In genomic region chr3:161419555-161420333, GRCh38 we compare ENCODE assay signal across 19 cellular contexts. TPM values are rescaled to one million over a fixed set of nuclear protein-coding genes. Genes with fewer than 3 reads are reported as not detected.
DNase-seq lines count a peak whose midpoint lies in the region; ATAC-seq, FAIRE-seq and TF ChIP-seq lines count a peak whose summit lies in the region.
"Had no signal": no experiment of that assay in that cellular context is flagged by ENCODE, and none has a peak within 500 bp of the region (broad histone marks: within the 10 kb centered on the region; RNA-seq: fewer than 3 reads in every experiment).

No MANE protein-coding gene starts in this region.

- TF ChIP-seq RAD21 in H1 (IDR thresholded peaks at IDR 0.05 in 1 of 2, conservative IDR thresholded peaks at IDR 0.05 in 1 of 2; ENCODE audit: low read depth in 2 of 2, low read length in 2 of 2) = no peak

- peak overlapping the region; percentile 71 for H3K4ac ChIP-seq in H1 (replicated peaks; ENCODE audit: insufficient read length, low read depth, low read length)

- H4K20me1 ChIP-seq in GM23338 (replicated peaks; ENCODE audit: insufficient read depth) = no peaks in the 10 kb centered on the region
- H4K20me1 ChIP-seq in PC-3 (ENCODE audit: low read length) = no peaks in the 10 kb centered on the region
- no peaks in the 10 kb centered on the region for H4K20me1 ChIP-seq in H1 (replicated peaks in 1 of 2; ENCODE audit: control insufficient read depth in 1 of 2, insufficient read depth in 2 of 2, low read length in 2 of 2)

- H3K79me1 ChIP-seq in H1 (ENCODE audit: low read depth, low read length) = no peaks in the 10 kb centered on the region

- peaks cover 28% of the 10 kb centered on the region for H3K9me3 Mint-ChIP-seq in GM23338
- H3K9me3 Mint-ChIP-seq in stimulated activated memory B cell treated with anti-CD40 and anti-IgM and Interleukin-4, amounts not matched to agents 10 μg/mL and 1 μg/mL and 100 μg/mL, for 72 hours = peaks cover 5% of the 10 kb centered on the region
- H3K9me3 Mint-ChIP-seq: CD4-positive, alpha-beta T cell had no signal

- peak overlapping the region; percentile 32; the same call in 1 of the 2 replicates for H3K27ac Mint-ChIP-seq in GM23338
- no peak overlapping the region for H3K27ac Mint-ChIP-seq in stimulated activated memory B cell treated with anti-CD40 and anti-IgM and Interleukin-4, amounts not matched to agents 10 μg/mL and 1 μg/mL and 100 μg/mL, for 72 hours
- H3K27ac Mint-ChIP-seq: CD4-positive, alpha-beta T cell had no signal

- peak overlapping the region; percentile 38 for H2BK20ac ChIP-seq in H1 (ENCODE audit: low read length)

- H3K27me3 ChIP-seq in GM23338 (ENCODE audit: insufficient read depth) (no peaks in the 10 kb centered on the region), PC-3 (ENCODE audit: low read length) (no peaks in the 10 kb centered on the region), H1 (replicated peaks in 1 of 4; ENCODE audit: control insufficient read depth in 3 of 4, extremely low read depth in 1 of 4, insufficient read depth in 3 of 4, low read length in 3 of 4) (no peaks in the 10 kb centered on the region)
- H3K27me3 ChIP-seq: Peyer's patch had no signal

- H3K4me3 Mint-ChIP-seq in GM23338 = no peak overlapping the region; the same call in 2 of the 3 replicates
- H3K4me3 Mint-ChIP-seq in stimulated activated memory B cell treated with anti-CD40 and anti-IgM and Interleukin-4, amounts not matched to agents 10 μg/mL and 1 μg/mL and 100 μg/mL, for 72 hours = no peak overlapping the region
- H3K4me3 Mint-ChIP-seq: CD4-positive, alpha-beta T cell had no signal

- H3K9ac ChIP-seq in PC-3 (ENCODE audit: low read length) = peak overlapping the region; percentile 90
- no peak overlapping the region for H3K9ac ChIP-seq in H1 (replicated peaks in 1 of 4; ENCODE audit: extremely low read depth in 1 of 4, low read depth in 3 of 4, low read length in 3 of 4)

- no peak overlapping the region for H3K23ac ChIP-seq in H1 (ENCODE audit: insufficient read length)

- 0 out of 2 replicates have a peak overlapping the region, but pooled peaks have one; percentile 18 for H2AK5ac ChIP-seq in H1 (ENCODE audit: low read depth, low read length)

- H2BK5ac ChIP-seq in H1 (ENCODE audit: low read depth, low read length) = peak overlapping the region; percentile 80; the same call in 1 of the 2 replicates

- H2BK12ac ChIP-seq in H1 (ENCODE audit: low read depth, low read length) = peak overlapping the region; percentile 29

- peaks cover 38% of the 10 kb centered on the region for H3K4me1 Mint-ChIP-seq in GM23338
- H3K4me1 Mint-ChIP-seq in stimulated activated memory B cell treated with anti-CD40 and anti-IgM and Interleukin-4, amounts not matched to agents 10 μg/mL and 1 μg/mL and 100 μg/mL, for 72 hours = no peaks in the 10 kb centered on the region

- H2BK120ac ChIP-seq in H1 (replicated peaks; ENCODE audit: low read depth, low read length) = peak overlapping the region; percentile 39

- H3K36me3 Mint-ChIP-seq in GM23338 (ENCODE audit: low read depth) = peaks cover 30% of the 10 kb centered on the region
- H3K36me3 Mint-ChIP-seq in stimulated activated memory B cell treated with anti-CD40 and anti-IgM and Interleukin-4, amounts not matched to agents 10 μg/mL and 1 μg/mL and 100 μg/mL, for 72 hours = no peaks in the 10 kb centered on the region

- H3K79me2 ChIP-seq in GM23338 (replicated peaks; ENCODE audit: insufficient read depth) (no peaks in the 10 kb centered on the region), PC-3 (ENCODE audit: low read length) (peaks cover 17% of the 10 kb centered on the region), H1 (ENCODE audit: control insufficient read depth in 1 of 2, insufficient read depth in 2 of 2, low read length in 2 of 2) (no peaks in the 10 kb centered on the region)

- H3K9me2 ChIP-seq in GM23338 (ENCODE audit: insufficient read depth) (peaks cover 8% of the 10 kb centered on the region; the same call in 1 of the 2 replicates), PC-3 (replicated peaks; ENCODE audit: low read length) (no peaks in the 10 kb centered on the region)

- peak overlapping the region; percentile 49; the same call in 1 of the 2 replicates for H3K18ac ChIP-seq in H1 (ENCODE audit: extremely low read depth, low read length)

- H2BK15ac ChIP-seq in H1 (ENCODE audit: low read length) = no peak overlapping the region

- H3K56ac ChIP-seq in H1 (replicated peaks; ENCODE audit: insufficient read length, low read depth, low read length) = no peak overlapping the region

- peak overlapping the region; percentile 39 for H4K5ac ChIP-seq in H1 (ENCODE audit: insufficient read length, low read depth, low read length)

- no peaks in the 10 kb centered on the region for H3F3A ChIP-seq in GM23338 (replicated peaks; ENCODE audit: low read depth)
- peaks cover 5% of the 10 kb centered on the region for H3F3A ChIP-seq in PC-3 (ENCODE audit: low read length, unreplicated experiment)

- TF ChIP-seq CTCF in GM23338 (conservative IDR thresholded peaks at IDR 0.05; ENCODE audit: low read depth in 2 of 2) (no peak), PC-3 (conservative IDR thresholded peaks at IDR 0.05; ENCODE audit: low read depth, low read length) (no peak), H1 (IDR thresholded peaks at IDR 0.05; ENCODE audit: control extremely low read depth in 1 of 3, insufficient read depth in 1 of 3, low read depth in 1 of 3, low read length in 3 of 3) (no peak)

- H3K27me3 Mint-ChIP-seq in GM23338 (ENCODE audit: insufficient read depth, low read depth, poor library complexity) = peaks cover 5% of the 10 kb centered on the region
- no peaks in the 10 kb centered on the region for H3K27me3 Mint-ChIP-seq in stimulated activated memory B cell treated with anti-CD40 and anti-IgM and Interleukin-4, amounts not matched to agents 10 μg/mL and 1 μg/mL and 100 μg/mL, for 72 hours
- H3K27me3 Mint-ChIP-seq: CD4-positive, alpha-beta T cell had no signal

- intact Hi-C loops in PC-3 (cut with micrococcal nuclease) = loop anchor here (1.0 to 5.0 kb wide), 9 partner anchors 7 to 842 kb away; partner anchors contain the start of genes NMD3 and SPTSSB

- H4K91ac ChIP-seq in H1 (replicated peaks; ENCODE audit: insufficient read length, low read length) = peak overlapping the region; percentile 98

- H3K4me1 ChIP-seq in GM23338 (ENCODE audit: insufficient read depth) (peaks cover 36% of the 10 kb centered on the region), PC-3 (ENCODE audit: insufficient read depth, low read length) (peaks cover 72% of the 10 kb centered on the region), H1 (replicated peaks in 1 of 4; ENCODE audit: control insufficient read depth in 3 of 4, insufficient read depth in 4 of 4, low read length in 3 of 4) (peaks cover 3 to 17% (median 14%) of the 10 kb centered on the region in 4 experiments; a peak in 5 of 7 replicates)
- H3K4me1 ChIP-seq: Peyer's patch had no signal

- H3K9me3 ChIP-seq in PC-3 (ENCODE audit: low read length) (no peaks in the 10 kb centered on the region), H1 (ENCODE audit: insufficient read depth in 2 of 2, low read depth in 1 of 2, low read length in 1 of 2) (peaks cover 3 to 11% of the 10 kb centered on the region in 2 experiments; a peak in 1 of 4 replicates)
- H3K9me3 ChIP-seq: Peyer's patch had no signal

- H3K4me2 ChIP-seq in GM23338 = peak overlapping the region; percentile 12; the same call in 1 of the 2 replicates
- H3K4me2 ChIP-seq in PC-3 (ENCODE audit: low read length) = peak overlapping the region; percentile 67
- peak overlapping the region in 1 of 2 experiments; percentile 58; a peak in 2 of 4 replicates for H3K4me2 ChIP-seq in H1 (ENCODE audit: insufficient read depth in 1 of 2, low read depth in 2 of 2, low read length in 2 of 2)

- peaks cover 4% of the 10 kb centered on the region; the same call in 1 of the 2 replicates for H3K36me3 ChIP-seq in GM23338 (ENCODE audit: insufficient read depth)
- H3K36me3 ChIP-seq in PC-3 (ENCODE audit: low read depth, low read length) = no peaks in the 10 kb centered on the region
- no peaks in the 10 kb centered on the region for H3K36me3 ChIP-seq in H1 (ENCODE audit: control insufficient read depth in 2 of 4, insufficient read depth in 4 of 4, low read length in 3 of 4)
- H3K36me3 ChIP-seq: Peyer's patch had no signal

- no peak overlapping the region for H3K14ac ChIP-seq in H1 (ENCODE audit: insufficient read length)

- DNase-seq in GM23338 (ENCODE audit: low spot score) (no peak), PC-3 (no peak), H1 (ENCODE audit: low read depth in 1 of 2, low spot score in 2 of 2) (no peak), NCI-H1105 (lab: John Stamatoyannopoulos, UW) (no peak)
- no peak for DNase-seq in activated CD8-positive, alpha-beta memory T cell treated with anti-CD3 and anti-CD28 coated beads, Interleukin-2, amount 50 U/mL, for 4 hours
- DNase-seq: CD4-positive, alpha-beta T cell; DND-41; GOT3; KBM-7; MM.1S; NCI-H2227 treated with DMSO at 0.1 percent for 48 hours; Peyer's patch had no signal

- BruUV-seq in PC-3 (replicated peaks; lab: Mats Ljungman, UMichigan) = no TSS peak

- H4K8ac ChIP-seq in H1 (ENCODE audit: extremely low read depth, insufficient read depth, low read length) = no peak overlapping the region

- TF ChIP-seq POLR2A in H1 (IDR thresholded peaks at IDR 0.05; ENCODE audit: control extremely low read depth in 1 of 2, low read depth in 2 of 2, low read length in 2 of 2) = no peak

- 95% methylated on average over 3 of the region's 3 CpGs; no CpG with 5 or more reads in 1 of the 2 experiments for WGBS in H1 (ENCODE audit: extremely low coverage in 1 of 2, insufficient coverage in 1 of 2, insufficient read length in 1 of 2, insufficient replicate concordance in 2 of 2, low coverage in 1 of 2, low lambda C conversion rate in 2 of 2, missing lambda C conversion rate in 1 of 2), 2 experiments

- peak overlapping the region; percentile 61 for H3K27ac ChIP-seq in GM23338 (ENCODE audit: low read depth)
- H3K27ac ChIP-seq in PC-3 (ENCODE audit: low read length) = peak overlapping the region; percentile 96
- no peak overlapping the region for H3K27ac ChIP-seq in H1 (ENCODE audit: low read depth, low read length)
- H3K27ac ChIP-seq: Peyer's patch had no signal

- CTCF ChIA-PET in PC-3 (lab: Charles Lee) (no interaction called here), H1 (lab: Charles Lee; ENCODE audit: partially characterized antibody) (interaction anchor here (0.6 to 5.7 kb wide), 7 partner anchors 10 to 741 kb away, joined by 3 to 61 read pairs (median 3); no protein-coding TSS in a partner anchor)

- ATAC-seq in GM23338 (no peak), PC-3 (no peak), HG02981 (IDR thresholded peaks at IDR 0.05; ENCODE audit: unreplicated experiment) (no peak), HG02759 (IDR thresholded peaks at IDR 0.05; ENCODE audit: unreplicated experiment) (no peak)
- peak; percentile 64 for ATAC-seq in stimulated activated memory B cell treated with anti-CD40 and anti-IgM and Interleukin-4, amounts not matched to agents 10 μg/mL and 1 μg/mL and 100 μg/mL, for 72 hours

- H2AFZ ChIP-seq in GM23338 = no peak overlapping the region
- H2AFZ ChIP-seq in PC-3 (ENCODE audit: low read length) = no peak overlapping the region
- 0 out of 2 replicates have a peak overlapping the region, but pooled peaks have one; percentile 20 for H2AFZ ChIP-seq in H1 (ENCODE audit: low read length)

- POLR2A ChIA-PET in PC-3 (lab: Charles Lee; ENCODE audit: unreplicated experiment) (interaction anchor here (0.6 kb wide), 1 partner anchor 145 kb away, joined by 3 read pairs; no protein-coding TSS in a partner anchor), H1 (lab: Charles Lee; ENCODE audit: partially characterized antibody) (interaction anchor here (1.1 kb wide), 1 partner anchor 46 kb away, joined by 6 read pairs; no protein-coding TSS in a partner anchor)

- H3K4me3 ChIP-seq in GM23338 (no peak overlapping the region), PC-3 (ENCODE audit: low read length) (no peak overlapping the region), H1 (ENCODE audit: extremely low read depth in 1 of 4, insufficient read depth in 2 of 4, low read depth in 3 of 4, low read length in 4 of 4) (peak overlapping the region in 1 of 4 experiments; percentile 44; a peak in 1 of 8 replicates)
- H3K4me3 ChIP-seq: Peyer's patch had no signal

- no peak for TF ChIP-seq EP300 in H1 (IDR thresholded peaks at IDR 0.05; ENCODE audit: borderline replicate concordance in 1 of 2, low read depth in 2 of 2, low read length in 2 of 2)

- no peak for FAIRE-seq in H1 (lab: Jason Lieb, UNC)
- FAIRE-seq: GM12891, HepG2 had no signal

- H3K23me2 ChIP-seq in H1 (ENCODE audit: low read depth, low read length) = no peaks in the 10 kb centered on the region; the same call in 1 of the 2 replicates

RNA-seq across cellular contexts. Expression of gene SPTSSB, which starts 48.4 kb away (rescaled TPM):
- total RNA-seq in GM23338 (2014; rRNA removed; shearing (Covaris generic)) = 33.0 and 33.5 TPM in 2 replicates
- 20.8 and 23.5 TPM in 2 replicates for polyA plus RNA-seq in GM23338 (2016; fragmentation: Nextera tagmentation; extraction: Ambion mirVana)
- 78.0 and 144 TPM in 2 replicates for total RNA-seq in PC-3 (2014; rRNA removed)
- 11.7 and 33.4 TPM in 2 replicates for total RNA-seq in H1 (2021; fragmentation: NEBNext Ultra II Directional; extraction: Animal tissue kit (Norgen Biotek cat#: 25700))
- 17.7 and 52.5 TPM in 2 replicates for polyA plus RNA-seq in H1 (2011; rRNA removed)
- polyA plus RNA-seq in H1 (2011; cell fraction: cytosol; rRNA removed) = 12.5 TPM
- 16.3 TPM for polyA plus RNA-seq in H1 (2011; cell fraction: nucleus; rRNA removed)
- polyA plus RNA-seq in H1 (2012, experiment 1 of 2) = 5.6 to 13.9 TPM (median 10.4 TPM) in 4 replicates
- polyA plus RNA-seq in H1 (2012, experiment 2 of 2) = 1.1 TPM
- 21.8 TPM for polyA plus RNA-seq in H1 (2013, experiment 1 of 2)
- 23.2 TPM for polyA plus RNA-seq in H1 (2013, experiment 2 of 2)
- polyA minus RNA-seq in H1 (2011; rRNA and poly(A)+ RNA removed) = 9.3 and 13.2 TPM in 2 replicates
- 12.0 TPM for polyA minus RNA-seq in H1 (2011; cell fraction: cytosol; rRNA and poly(A)+ RNA removed)
- 23.0 TPM for polyA minus RNA-seq in H1 (2011; cell fraction: nucleus; rRNA and poly(A)+ RNA removed)
- total RNA-seq: Peyer's patch, SK-MEL-5 had no signal
- polyA plus RNA-seq: BJ had no signal
